In the genomic region with DNA sequence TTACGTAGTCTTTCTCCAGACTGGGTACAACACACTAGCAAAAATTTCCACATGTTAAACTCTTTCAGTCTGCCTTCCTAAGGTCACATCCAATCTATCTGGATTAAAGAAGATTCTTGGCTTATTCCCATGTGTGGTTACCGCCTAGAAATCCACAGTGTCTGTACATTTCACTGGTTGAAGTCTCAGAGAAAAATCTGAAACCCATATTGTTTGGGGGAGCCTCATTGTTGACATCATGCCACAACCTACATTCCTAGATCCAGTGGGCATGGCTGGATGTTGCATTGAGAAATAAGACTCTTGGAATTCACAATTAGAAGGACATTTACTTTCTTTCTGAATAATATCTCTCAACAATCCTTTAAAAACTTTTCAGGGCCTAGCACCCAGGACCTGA, we compare ENCODE assay signal across 1 cellular context.
TF ChIP-seq lines count a peak whose summit lies in the region.

No MANE protein-coding gene starts in this region.

TF ChIP-seq in SK-N-SH treated with all-trans-retinoic acid at 6 μM for 48 hours, 23 proteins besides CTCF, POLR2A, EP300 and RAD21 (continued from another document):
- TF ChIP-seq, protein P1, sequence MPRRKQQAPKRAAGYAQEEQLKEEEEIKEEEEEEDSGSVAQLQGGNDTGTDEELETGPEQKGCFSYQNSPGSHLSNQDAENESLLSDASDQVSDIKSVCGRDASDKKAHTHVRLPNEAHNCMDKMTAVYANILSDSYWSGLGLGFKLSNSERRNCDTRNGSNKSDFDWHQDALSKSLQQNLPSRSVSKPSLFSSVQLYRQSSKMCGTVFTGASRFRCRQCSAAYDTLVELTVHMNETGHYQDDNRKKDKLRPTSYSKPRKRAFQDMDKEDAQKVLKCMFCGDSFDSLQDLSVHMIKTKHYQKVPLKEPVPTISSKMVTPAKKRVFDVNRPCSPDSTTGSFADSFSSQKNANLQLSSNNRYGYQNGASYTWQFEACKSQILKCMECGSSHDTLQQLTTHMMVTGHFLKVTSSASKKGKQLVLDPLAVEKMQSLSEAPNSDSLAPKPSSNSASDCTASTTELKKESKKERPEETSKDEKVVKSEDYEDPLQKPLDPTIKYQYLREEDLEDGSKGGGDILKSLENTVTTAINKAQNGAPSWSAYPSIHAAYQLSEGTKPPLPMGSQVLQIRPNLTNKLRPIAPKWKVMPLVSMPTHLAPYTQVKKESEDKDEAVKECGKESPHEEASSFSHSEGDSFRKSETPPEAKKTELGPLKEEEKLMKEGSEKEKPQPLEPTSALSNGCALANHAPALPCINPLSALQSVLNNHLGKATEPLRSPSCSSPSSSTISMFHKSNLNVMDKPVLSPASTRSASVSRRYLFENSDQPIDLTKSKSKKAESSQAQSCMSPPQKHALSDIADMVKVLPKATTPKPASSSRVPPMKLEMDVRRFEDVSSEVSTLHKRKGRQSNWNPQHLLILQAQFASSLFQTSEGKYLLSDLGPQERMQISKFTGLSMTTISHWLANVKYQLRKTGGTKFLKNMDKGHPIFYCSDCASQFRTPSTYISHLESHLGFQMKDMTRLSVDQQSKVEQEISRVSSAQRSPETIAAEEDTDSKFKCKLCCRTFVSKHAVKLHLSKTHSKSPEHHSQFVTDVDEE (CRISPR knock-in tag; IDR thresholded peaks at IDR 0.05): no peak
- TF ChIP-seq ZNF565 (CRISPR knock-in tag; conservative IDR thresholded peaks at IDR 0.05; ENCODE audit: low read depth): no peak
- no peak for TF ChIP-seq ZC3H10 (CRISPR knock-in tag; IDR thresholded peaks at IDR 0.05)
- TF ChIP-seq, protein P2, sequence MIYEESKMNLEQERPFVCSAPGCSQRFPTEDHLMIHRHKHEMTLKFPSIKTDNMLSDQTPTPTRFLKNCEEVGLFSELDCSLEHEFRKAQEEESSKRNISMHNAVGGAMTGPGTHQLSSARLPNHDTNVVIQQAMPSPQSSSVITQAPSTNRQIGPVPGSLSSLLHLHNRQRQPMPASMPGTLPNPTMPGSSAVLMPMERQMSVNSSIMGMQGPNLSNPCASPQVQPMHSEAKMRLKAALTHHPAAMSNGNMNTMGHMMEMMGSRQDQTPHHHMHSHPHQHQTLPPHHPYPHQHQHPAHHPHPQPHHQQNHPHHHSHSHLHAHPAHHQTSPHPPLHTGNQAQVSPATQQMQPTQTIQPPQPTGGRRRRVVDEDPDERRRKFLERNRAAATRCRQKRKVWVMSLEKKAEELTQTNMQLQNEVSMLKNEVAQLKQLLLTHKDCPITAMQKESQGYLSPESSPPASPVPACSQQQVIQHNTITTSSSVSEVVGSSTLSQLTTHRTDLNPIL (CRISPR knock-in tag; IDR thresholded peaks at IDR 0.05; ENCODE audit: low read depth): no peak
- TF ChIP-seq TCF4 (CRISPR knock-in tag; IDR thresholded peaks at IDR 0.05; ENCODE audit: borderline replicate concordance): no peak
